In genomic region chr16:3999479-3999868, GRCh38 we compare ENCODE assay signal across 10 cellular contexts.
DNase-seq lines count a peak whose midpoint lies in the region; ATAC-seq and TF ChIP-seq lines count a peak whose summit lies in the region.
"Had no signal": no experiment of that assay in that cellular context is flagged by ENCODE, and none has a peak within 500 bp of the region (broad histone marks: within the 10 kb centered on the region; RNA-seq: fewer than 3 reads in every experiment).

No MANE protein-coding gene starts in this region.

- no peak overlapping the region for H2BK5ac ChIP-seq in mesenchymal stem cell (ENCODE audit: low read depth, low read length, poor library complexity, severe bottlenecking)

- peak overlapping the region in 1 of 2 experiments; percentile 11 for H2BK12ac ChIP-seq in mesenchymal stem cell (ENCODE audit: low read length in 2 of 2)

- no peak overlapping the region for H3K27ac Mint-ChIP-seq in activated CD4-positive, alpha-beta T cell treated with anti-CD3 and anti-CD28 coated beads, Interleukin-2, amount 10 ng/mL, durations not matched to agents 24 days and 14 days
- no peak overlapping the region for H3K27ac Mint-ChIP-seq in progenitor cell of endocrine pancreas

- no peak overlapping the region for H3K4me2 ChIP-seq in mesenchymal stem cell (ENCODE audit: low read length, poor library complexity, severe bottlenecking)

- H4K91ac ChIP-seq in mesenchymal stem cell (ENCODE audit: low read length) = no peak overlapping the region

- H3K9me3 Mint-ChIP-seq in activated CD4-positive, alpha-beta T cell treated with anti-CD3 and anti-CD28 coated beads, Interleukin-2, amount 10 ng/mL, durations not matched to agents 24 days and 14 days = no peaks in the 10 kb centered on the region
- H3K9me3 Mint-ChIP-seq in progenitor cell of endocrine pancreas (ENCODE audit: low read depth) = no peaks in the 10 kb centered on the region

- H3K36me3 ChIP-seq in mesenchymal stem cell (ENCODE audit: control insufficient read depth in 1 of 2, insufficient read depth in 2 of 2, low read depth in 1 of 2, low read length in 2 of 2) (peaks cover 3 to 7% of the 10 kb centered on the region in 2 experiments), upper lobe of right lung (peaks cover 5% of the 10 kb centered on the region)

- ATAC-seq in upper lobe of right lung = peak; percentile 34

- peak overlapping the region; percentile 22 for H3K4me3 ChIP-seq in coronary artery
- peak overlapping the region in 1 of 2 experiments; percentile 63 for H3K4me3 ChIP-seq in mesenchymal stem cell (ENCODE audit: insufficient read depth in 1 of 2, low read depth in 1 of 2, low read length in 2 of 2)
- no peak overlapping the region for H3K4me3 ChIP-seq in upper lobe of right lung

- H3K4ac ChIP-seq in mesenchymal stem cell (ENCODE audit: low read depth in 1 of 2, low read length in 2 of 2) = no peak overlapping the region

- H3K27me3 ChIP-seq in mesenchymal stem cell (ENCODE audit: control insufficient read depth in 1 of 2, insufficient read depth in 1 of 2, low read length in 2 of 2) (no peaks in the 10 kb centered on the region), upper lobe of right lung (no peaks in the 10 kb centered on the region)

- TF ChIP-seq CTCF in coronary artery (IDR thresholded peaks at IDR 0.05) = no peak
- TF ChIP-seq CTCF in upper lobe of right lung (IDR thresholded peaks at IDR 0.05) = no peak
- TF ChIP-seq CTCF in progenitor cell of endocrine pancreas (IDR thresholded peaks at IDR 0.05; ENCODE audit: unreplicated experiment) = no peak

- H3K27me3 Mint-ChIP-seq in activated CD4-positive, alpha-beta T cell treated with anti-CD3 and anti-CD28 coated beads, Interleukin-2, amount 10 ng/mL, durations not matched to agents 24 days and 14 days = no peaks in the 10 kb centered on the region
- peaks cover 10% of the 10 kb centered on the region for H3K27me3 Mint-ChIP-seq in progenitor cell of endocrine pancreas

- H3K27ac ChIP-seq in coronary artery (peak overlapping the region in 1 of 2 donors; percentile 77), mesenchymal stem cell (ENCODE audit: low read length, poor library complexity, severe bottlenecking) (peak overlapping the region; percentile 10), upper lobe of right lung (peak overlapping the region; percentile 55)

- no peak overlapping the region for H2BK15ac ChIP-seq in mesenchymal stem cell (ENCODE audit: low read depth, poor library complexity, severe bottlenecking)

- H2BK120ac ChIP-seq in mesenchymal stem cell (ENCODE audit: low read depth, low read length) = no peak overlapping the region

- H3K36me3 Mint-ChIP-seq in activated CD4-positive, alpha-beta T cell treated with anti-CD3 and anti-CD28 coated beads, Interleukin-2, amount 10 ng/mL, durations not matched to agents 24 days and 14 days (ENCODE audit: low read depth) = no peaks in the 10 kb centered on the region
- no peaks in the 10 kb centered on the region for H3K36me3 Mint-ChIP-seq in progenitor cell of endocrine pancreas (ENCODE audit: insufficient read depth)

- no peak overlapping the region for H2AFZ ChIP-seq in mesenchymal stem cell (ENCODE audit: low read depth, low read length)

- 46% methylated on average over 8 of the region's 8 CpGs for WGBS in mesenchymal stem cell

- no peak overlapping the region for H2AK5ac ChIP-seq in mesenchymal stem cell (ENCODE audit: low read length, severe bottlenecking)

- peaks cover 22% of the 10 kb centered on the region for H3K4me1 Mint-ChIP-seq in activated CD4-positive, alpha-beta T cell treated with anti-CD3 and anti-CD28 coated beads, Interleukin-2, amount 10 ng/mL, durations not matched to agents 24 days and 14 days
- peaks cover under 1% of the 10 kb centered on the region for H3K4me1 Mint-ChIP-seq in progenitor cell of endocrine pancreas (ENCODE audit: low read depth)

- H3K4me1 ChIP-seq in mesenchymal stem cell (ENCODE audit: control insufficient read depth, insufficient read depth, low read depth, low read length) = peaks cover 9% of the 10 kb centered on the region
- H3K4me1 ChIP-seq in upper lobe of right lung = peaks cover 5% of the 10 kb centered on the region

- peak overlapping the region; percentile 81 for H3K9ac ChIP-seq in mesenchymal stem cell (ENCODE audit: low read length)

- H3K14ac ChIP-seq in mesenchymal stem cell (ENCODE audit: low read length in 2 of 2) = no peak overlapping the region

- H4K8ac ChIP-seq in mesenchymal stem cell (ENCODE audit: low read length) = no peak overlapping the region

- no peak overlapping the region for H3K23ac ChIP-seq in mesenchymal stem cell (ENCODE audit: low read length in 2 of 2)

- H3K18ac ChIP-seq in mesenchymal stem cell (ENCODE audit: low read depth in 1 of 2, low read length in 2 of 2) = peak overlapping the region in 1 of 2 experiments; percentile 37

- intact Hi-C loops in activated CD4-positive, alpha-beta T cell treated with anti-CD3 and anti-CD28 coated beads, Interleukin-2, amount 10 ng/mL, durations not matched to agents 24 days and 14 days (cut with micrococcal nuclease) = no loop called here
- intact Hi-C loops in upper lobe of right lung (cut with DNase I) = no loop called here

- peak overlapping the region; percentile 62 for H3K4me3 Mint-ChIP-seq in activated CD4-positive, alpha-beta T cell treated with anti-CD3 and anti-CD28 coated beads, Interleukin-2, amount 10 ng/mL, durations not matched to agents 24 days and 14 days
- H3K4me3 Mint-ChIP-seq in progenitor cell of endocrine pancreas (ENCODE audit: low read depth) = no peak overlapping the region

- no peak for DNase-seq in activated CD4-positive, alpha-beta T cell treated with anti-CD3 and anti-CD28 coated beads, Interleukin-2, amount 10 ng/mL, durations not matched to agents 24 days and 14 days
- no peak for DNase-seq in activated CD4-positive, alpha-beta T cell treated with anti-CD3 and anti-CD28 coated beads, Interleukin-2, amount 50 U/mL, for 48 hours
- no peak for DNase-seq in coronary artery (ENCODE audit: low spot score)
- DNase-seq in mesenchymal stem cell = peak; percentile 61
- DNase-seq in upper lobe of right lung = no peak
- DNase-seq in DMS79 treated with DMSO at 0.1 percent for 48 hours (lab: John Stamatoyannopoulos, UW) = no peak
- no peak for DNase-seq in progenitor cell of endocrine pancreas (ENCODE audit: low spot score, unreplicated experiment)
- no peak for DNase-seq in SKM-1 treated with dmso at 0.1 percent for 144 hours (lab: John Stamatoyannopoulos, UW; ENCODE audit: unreplicated experiment)
- DNase-seq: activated CD4-positive, alpha-beta T cell treated with anti-CD3 and anti-CD28 coated beads, Interleukin-2, amount 50 U/mL, for 1 hour; NCI-H526 treated with DMSO at 0.1 percent for 48 hours had no signal

- H3K9me3 ChIP-seq in mesenchymal stem cell (ENCODE audit: control insufficient read depth, low read length) (no peaks in the 10 kb centered on the region), upper lobe of right lung (no peaks in the 10 kb centered on the region)

- H3K79me1 ChIP-seq in mesenchymal stem cell (replicated peaks; ENCODE audit: low read length, poor library complexity, severe bottlenecking) = peaks cover 3% of the 10 kb centered on the region
